Comparison of ENCODE assay signal across 32 cellular contexts in the genomic region with DNA sequence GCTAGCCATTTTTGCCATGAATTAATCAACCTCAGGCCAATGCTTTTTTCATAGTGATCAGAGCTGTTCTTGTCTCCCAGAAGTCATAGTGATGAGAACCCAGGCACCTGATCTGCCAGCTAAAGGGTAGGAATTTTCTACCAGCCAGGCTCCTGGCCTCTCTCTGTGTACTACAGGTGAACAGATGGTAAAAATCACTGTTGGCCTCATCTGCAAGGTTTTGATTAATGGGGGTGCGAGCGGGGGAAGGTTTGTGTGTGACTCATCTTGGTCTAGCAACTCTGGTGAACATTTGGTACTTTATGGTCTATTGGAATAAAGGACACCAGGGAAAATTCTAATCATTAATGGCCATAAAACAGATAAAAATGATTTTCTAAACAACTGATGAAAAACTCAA. TPM values are rescaled to one million over a fixed set of nuclear protein-coding genes. Genes with fewer than 3 reads are reported as not detected.
A peak's percentile ranks its signal among the peaks of the same experiment; 100 is the strongest.
DNase-seq lines count a peak whose midpoint lies in the region; ATAC-seq, FAIRE-seq and TF ChIP-seq lines count a peak whose summit lies in the region.
"Had no signal": no experiment of that assay in that cellular context is flagged by ENCODE, and none has a peak within 500 bp of the region (broad histone marks: within the 10 kb centered on the region; RNA-seq: fewer than 3 reads in every experiment).

No MANE protein-coding gene starts in this region.

- H3K4me3 ChIP-seq in pancreas: no peak overlapping the region
- H3K4me3 ChIP-seq: BLaER1 treated with 17β-estradiol and CSF1 and Interleukin-3, amounts not matched to agents 10 nM and 100 nM; GM23248; SJSA1 had no signal

- no peaks in the 10 kb centered on the region for H3K27me3 ChIP-seq in pancreas
- H3K27me3 ChIP-seq: BLaER1 treated with 17β-estradiol and CSF1 and Interleukin-3, amounts not matched to agents 10 nM and 100 nM had no signal

- no peaks in the 10 kb centered on the region for H3K4me1 ChIP-seq in pancreas
- H3K4me1 ChIP-seq: SJSA1 had no signal

- ATAC-seq in pancreas (peak in 3 of 4 donors; percentile 29 to 72 (median 72)), GM19023 (IDR thresholded peaks at IDR 0.05; ENCODE audit: unreplicated experiment) (no peak), GM21447 (IDR thresholded peaks at IDR 0.05; ENCODE audit: unreplicated experiment) (no peak)
- ATAC-seq: HepG2 had no signal

- 18 to 52% methylated on average over 2 of the region's 2 CpGs for WGBS in pancreas, 2 donors

- no peaks in the 10 kb centered on the region for H3K9me3 ChIP-seq in pancreas
- H3K9me3 ChIP-seq: SJSA1 had no signal

- no peak for TF ChIP-seq CTCF in pancreas (IDR thresholded peaks at IDR 0.05)

- no peak overlapping the region for H3K27ac ChIP-seq in pancreas
- H3K27ac ChIP-seq: BLaER1 treated with 17β-estradiol and CSF1 and Interleukin-3, amounts not matched to agents 10 nM and 100 nM; GM23248; SJSA1 had no signal

- H3K36me3 ChIP-seq in pancreas: no peaks in the 10 kb centered on the region
- H3K36me3 ChIP-seq: BLaER1 treated with 17β-estradiol and CSF1 and Interleukin-3, amounts not matched to agents 10 nM and 100 nM; SJSA1 had no signal

- intact Hi-C loops in pancreas (cut with DNase I): no loop called here

- FAIRE-seq in pancreas (lab: Jason Lieb, UNC): no peak
- FAIRE-seq: GM12892, GM19239, HepG2 had no signal

- DNase-seq in DMS 273 (lab: John Stamatoyannopoulos, UW; ENCODE audit: unreplicated experiment) (peak; percentile 63), NCI-H2171 treated with DMSO at 0.1 percent for 48 hours (lab: John Stamatoyannopoulos, UW) (peak; percentile 88), cerebellar cortex (ENCODE audit: low spot score) (peak; percentile 94), pancreas (no peak), AG08396 (ENCODE audit: low spot score) (no peak), NOMO-1 treated with dmso at 0.1 percent for 144 hours (lab: John Stamatoyannopoulos, UW; ENCODE audit: unreplicated experiment) (no peak)
- DNase-seq: 8988T; ACHN; CD4-positive, alpha-beta T cell; COR-L47; DMS79; GM23248; H7; MV-4-11; NCI-H1105; NCI-H1436 treated with DMSO at 0.1 percent for 48 hours; NCI-H2029; NCI-H345; NCI-H510A treated with DMSO at 0.1 percent for 48 hours; NCI-H748 treated with DMSO at 0.1 percent for 48 hours; NK-92 treated with Interleukin-12 subunit alpha and Interleukin-12 subunit beta, amount 100 ng/mL, for 24 hours; Right ventricle myocardium superior; RPMI8226 had no signal

RNA-seq across cellular contexts. Expression of a gene that starts 14.4 kb away (rescaled TPM):
- total RNA-seq in pancreas: 1 to 10 TPM in 3 of 6 donors, under 1 TPM in 3; 0.28 to 4.1 (median 0.85) TPM
- polyA plus RNA-seq in pancreas: 1 to 10 TPM; 1.9 TPM
- total RNA-seq: CD4-positive, alpha-beta T cell; GM23248; H7; HT-29; MCF 10A had no signal
- polyA plus RNA-seq: GM23248 had no signal

RNA-seq across cellular contexts. Expression of a gene that starts 23.4 kb away (rescaled TPM):
- 10 to 100 TPM in 4 of 6 donors, 1 to 10 TPM in 2; 6.3 to 23.4 (median 12.4) TPM for total RNA-seq in pancreas
- 10 to 100 TPM; 18.4 to 20.6 TPM for polyA plus RNA-seq in pancreas

RNA-seq across cellular contexts. Expression of a gene that starts 37.0 kb away (rescaled TPM):
- 10 to 100 TPM in 2 of 6 donors, 1 to 10 TPM in 4; 3.2 to 25.5 (median 6.8) TPM for total RNA-seq in pancreas
- 1 to 10 TPM; 4.0 to 5.4 TPM for polyA plus RNA-seq in pancreas
- total RNA-seq: H7 had no signal

RNA-seq across cellular contexts. Expression of a gene that starts 55.4 kb away (rescaled TPM):
- 1 to 10 TPM; 2.5 to 7.5 (median 4.6) TPM for total RNA-seq in pancreas
- 10 to 100 TPM; 11.8 to 13.5 TPM for polyA plus RNA-seq in pancreas

Comparison
In these comparisons a context has a peak if more than half of its experiments do, and no peak if none do; other contexts are left out.
1. DNase-seq: peak in DMS 273 (single experiment), NCI-H2171 treated with DMSO at 0.1 percent for 48 hours (single experiment) and cerebellar cortex (single experiment); none in pancreas (0 of 6), AG08396 (single experiment) and NOMO-1 treated with dmso at 0.1 percent for 144 hours (single experiment).
2. ATAC-seq: peak in pancreas (3 of 4); none in GM19023 (single experiment) and GM21447 (single experiment).